Comparison of ENCODE assay signal across 26 cellular contexts in genomic region chr11:7532395-7532794, GRCh38. TPM values are rescaled to one million over a fixed set of nuclear protein-coding genes. Genes with fewer than 3 reads are reported as not detected.
DNase-seq lines count a peak whose midpoint lies in the region; ATAC-seq, FAIRE-seq and TF ChIP-seq lines count a peak whose summit lies in the region.
"Had no signal": no experiment of that assay in that cellular context is flagged by ENCODE, and none has a peak within 500 bp of the region (broad histone marks: within the 10 kb centered on the region; RNA-seq: fewer than 3 reads in every experiment).

No MANE protein-coding gene starts in this region.

- TF ChIP-seq EP300 in HepG2 (IDR thresholded peaks at IDR 0.05; ENCODE audit: low read depth in 2 of 2, low read length in 2 of 2) (no peak), HepG2 (CRISPR knock-in tag; IDR thresholded peaks at IDR 0.05; ENCODE audit: borderline replicate concordance) (no peak)

- no peaks in the 10 kb centered on the region for H3K36me3 ChIP-seq in liver (ENCODE audit: control insufficient read depth in 4 of 4, insufficient read depth in 3 of 4, low read depth in 1 of 4, low read length in 3 of 4)
- no peaks in the 10 kb centered on the region; a peak in 1 of 5 replicates for H3K36me3 ChIP-seq in HepG2 (replicated peaks in 1 of 2; ENCODE audit: control insufficient read depth in 1 of 2, insufficient read depth in 2 of 2, low read length in 2 of 2)
- H3K36me3 ChIP-seq in hepatocyte (replicated peaks; ENCODE audit: insufficient read depth, low read depth): no peaks in the 10 kb centered on the region
- peaks cover 25% of the 10 kb centered on the region for H3K36me3 ChIP-seq in endodermal cell (ENCODE audit: control insufficient read depth, insufficient read depth, low read length)
- H3K36me3 ChIP-seq: Peyer's patch had no signal

- H3K27me3 Mint-ChIP-seq in stimulated activated naive B cell treated with anti-CD40 and anti-IgM and Interleukin-4, amounts not matched to agents 10 μg/mL and 1 μg/mL and 100 μg/mL, for 72 hours: peaks cover 4 to 6% of the 10 kb centered on the region in 2 donors
- H3K27me3 Mint-ChIP-seq in endodermal cell (ENCODE audit: insufficient read depth): peaks cover 4% of the 10 kb centered on the region

- ATAC-seq in HepG2 (no peak), HG02588 (IDR thresholded peaks at IDR 0.05; ENCODE audit: unreplicated experiment) (no peak)
- no peak for ATAC-seq in stimulated activated naive B cell treated with anti-CD40 and anti-IgM and Interleukin-4, amounts not matched to agents 10 μg/mL and 1 μg/mL and 100 μg/mL, for 72 hours (replicated peaks)

- H3K9me3 Mint-ChIP-seq in stimulated activated naive B cell treated with anti-CD40 and anti-IgM and Interleukin-4, amounts not matched to agents 10 μg/mL and 1 μg/mL and 100 μg/mL, for 72 hours: peaks cover 4 to 5% of the 10 kb centered on the region in 2 donors
- H3K9me3 Mint-ChIP-seq in endodermal cell: no peaks in the 10 kb centered on the region
- H3K9me3 Mint-ChIP-seq: CD4-positive, CD25-positive, alpha-beta regulatory T cell had no signal

- H3K79me2 ChIP-seq in HepG2 (ENCODE audit: insufficient read depth, low read length): no peaks in the 10 kb centered on the region
- H3K79me2 ChIP-seq in hepatocyte: peaks cover 31% of the 10 kb centered on the region

- peak overlapping the region; percentile 60 for H3K27ac Mint-ChIP-seq in stimulated activated naive B cell treated with anti-CD40 and anti-IgM and Interleukin-4, amounts not matched to agents 10 μg/mL and 1 μg/mL and 100 μg/mL, for 72 hours
- no peak overlapping the region for H3K27ac Mint-ChIP-seq in endodermal cell
- H3K27ac Mint-ChIP-seq: CD4-positive, CD25-positive, alpha-beta regulatory T cell had no signal

- TF ChIP-seq RAD21 in liver (IDR thresholded peaks at IDR 0.05) (no peak), HepG2 (CRISPR knock-in tag; IDR thresholded peaks at IDR 0.05) (no peak)

- intact Hi-C loops in HepG2 (cut with micrococcal nuclease; ENCODE audit: unreplicated experiment): no loop called here

- no peak overlapping the region for H3K4me2 ChIP-seq in HepG2 (ENCODE audit: low read depth, low read length)
- H3K4me2 ChIP-seq in hepatocyte: no peak overlapping the region

- DNase-seq in HepG2 (ENCODE audit: low spot score): no peak
- DNase-seq in hepatocyte (ENCODE audit: low spot score): no peak
- DNase-seq in stimulated activated naive B cell treated with anti-CD40 and anti-IgM and Interleukin-4, amounts not matched to agents 10 μg/mL and 1 μg/mL and 100 μg/mL, for 72 hours: no peak
- no peak for DNase-seq in endodermal cell
- no peak for DNase-seq in HUDEP-2 (lab: John Stamatoyannopoulos, UW; ENCODE audit: unreplicated experiment in 76 of 76)
- DNase-seq: 8988T; ACHN; CD4-positive, CD25-positive, alpha-beta regulatory T cell; DND-41; KBM-7; MV-4-11; NCI-H1105 treated with DMSO at 0.1 percent for 48 hours; NCI-H146; NCI-H1930; NCI-H2107; NCI-H526; OCI-M1; Peyer's patch; SIG-M5 had no signal

- H3K4me3 Mint-ChIP-seq in stimulated activated naive B cell treated with anti-CD40 and anti-IgM and Interleukin-4, amounts not matched to agents 10 μg/mL and 1 μg/mL and 100 μg/mL, for 72 hours: no peak overlapping the region
- no peak overlapping the region for H3K4me3 Mint-ChIP-seq in endodermal cell
- H3K4me3 Mint-ChIP-seq: CD4-positive, CD25-positive, alpha-beta regulatory T cell had no signal

- 60% methylated on average over 5 of the region's 5 CpGs for WGBS in liver
- no CpG with 5 or more reads among the region's 5 CpGs for WGBS in HepG2 (ENCODE audit: low lambda C conversion rate)
- 74% methylated on average over 5 of the region's 5 CpGs for WGBS in hepatocyte (ENCODE audit: low lambda C conversion rate, missing lambda C conversion rate)
- 82 to 88% methylated on average over 5 of the region's 5 CpGs for whole genome bisulfite sequencing in endodermal cell (ENCODE audit: insufficient coverage in 1 of 2, insufficient read length in 1 of 2), 2 experiments

- peaks cover 26 to 57% of the 10 kb centered on the region in 2 donors for H3K36me3 Mint-ChIP-seq in stimulated activated naive B cell treated with anti-CD40 and anti-IgM and Interleukin-4, amounts not matched to agents 10 μg/mL and 1 μg/mL and 100 μg/mL, for 72 hours
- H3K36me3 Mint-ChIP-seq in endodermal cell (ENCODE audit: low read depth): no peaks in the 10 kb centered on the region

- CTCF ChIA-PET in HepG2 (lab: Yijun Ruan, JAX; ENCODE audit: low intra/inter-chr PET ratio, low total read pairs): no interaction called here

- no peak overlapping the region for H2AFZ ChIP-seq in HepG2 (ENCODE audit: low read length)
- no peak overlapping the region for H2AFZ ChIP-seq in hepatocyte

- H3K4me1 ChIP-seq in liver (ENCODE audit: control insufficient read depth in 4 of 4, insufficient read depth in 4 of 4, low read length in 3 of 4): peaks cover 6 to 51% (median 26%) of the 10 kb centered on the region in 4 donors
- H3K4me1 ChIP-seq in HepG2 (ENCODE audit: insufficient read depth, low read length): 0 out of 2 replicates have a peak, but pooled peaks cover 16% of the 10 kb centered on the region
- H3K4me1 ChIP-seq in hepatocyte (ENCODE audit: insufficient read depth): peaks cover 11% of the 10 kb centered on the region
- H3K4me1 ChIP-seq in endodermal cell (ENCODE audit: control insufficient read depth, insufficient read depth, low read length): no peaks in the 10 kb centered on the region

- peak overlapping the region; percentile 10 to 52 for H3K27ac ChIP-seq in liver (ENCODE audit: low read depth in 1 of 2, low read length in 2 of 2)
- H3K27ac ChIP-seq in HepG2 (ENCODE audit: extremely low read length, insufficient read depth, low read length): no peak overlapping the region
- peak overlapping the region; percentile 8 for H3K27ac ChIP-seq in hepatocyte
- H3K27ac ChIP-seq in endodermal cell (ENCODE audit: low read depth, low read length): no peak overlapping the region
- H3K27ac ChIP-seq: Peyer's patch, SK-N-MC had no signal

- no peak for TF ChIP-seq POLR2A in HepG2 (IDR thresholded peaks at IDR 0.05; ENCODE audit: insufficient read depth in 1 of 2, low read depth in 2 of 2, low read length in 2 of 2)

- H3K9ac ChIP-seq in liver (ENCODE audit: low read depth in 1 of 2, low read length in 2 of 2): peak overlapping the region in 1 of 2 donors; percentile 14
- H3K9ac ChIP-seq in HepG2 (ENCODE audit: insufficient read depth, low read depth, low read length): no peak overlapping the region
- no peak overlapping the region for H3K9ac ChIP-seq in endodermal cell (ENCODE audit: extremely low read depth, low read length, poor library complexity, severe bottlenecking)

- peaks cover 69 to 87% of the 10 kb centered on the region in 2 donors for H3K4me1 Mint-ChIP-seq in stimulated activated naive B cell treated with anti-CD40 and anti-IgM and Interleukin-4, amounts not matched to agents 10 μg/mL and 1 μg/mL and 100 μg/mL, for 72 hours
- H3K4me1 Mint-ChIP-seq in endodermal cell: peaks cover 2% of the 10 kb centered on the region

- POLR2A ChIA-PET in HepG2 (lab: Yijun Ruan, JAX): interaction anchor here (1.9 kb wide), 1 partner anchor 17 kb away, joined by 5 read pairs; no protein-coding TSS in a partner anchor

- H4K20me1 ChIP-seq in HepG2 (ENCODE audit: insufficient read depth, low read length) (no peaks in the 10 kb centered on the region), hepatocyte (ENCODE audit: insufficient read depth, poor library complexity, severe bottlenecking) (no peaks in the 10 kb centered on the region)

- TF ChIP-seq CTCF in liver (IDR thresholded peaks at IDR 0.05; ENCODE audit: low read depth, low read length, missing input control) (no peak), HepG2 (CRISPR knock-in tag; IDR thresholded peaks at IDR 0.05) (no peak), hepatocyte (IDR thresholded peaks at IDR 0.05; ENCODE audit: poor library complexity) (no peak), endodermal cell (conservative IDR thresholded peaks at IDR 0.05) (no peak)

- H3K9me2 ChIP-seq in hepatocyte (replicated peaks; ENCODE audit: insufficient read depth): no peaks in the 10 kb centered on the region

- in situ Hi-C loops in HepG2 (cut with HindIII; ENCODE audit: extremely low pct_ligation_motif_present, low pct_unique_long_range_greater_than_20kb): no loop called here

- no peak for FAIRE-seq in HepG2 (lab: Jason Lieb, UNC)
- FAIRE-seq: H54 had no signal

- H3K27me3 ChIP-seq in liver (ENCODE audit: control insufficient read depth in 4 of 4, insufficient read depth in 4 of 4, low read length in 3 of 4): no peaks in the 10 kb centered on the region
- no peaks in the 10 kb centered on the region for H3K27me3 ChIP-seq in HepG2 (ENCODE audit: control insufficient read depth in 1 of 2, insufficient read depth in 2 of 2, low read length in 2 of 2)
- no peaks in the 10 kb centered on the region for H3K27me3 ChIP-seq in hepatocyte
- no peaks in the 10 kb centered on the region for H3K27me3 ChIP-seq in endodermal cell (ENCODE audit: control insufficient read depth, insufficient read depth, low read length, poor library complexity, severe bottlenecking)
- H3K27me3 ChIP-seq: Peyer's patch had no signal

- no peak overlapping the region for H3K4me3 ChIP-seq in liver (ENCODE audit: low read depth in 1 of 3, low read length in 3 of 3)
- no peak overlapping the region for H3K4me3 ChIP-seq in HepG2 (replicated peaks in 1 of 3; ENCODE audit: insufficient read depth in 1 of 3, low read depth in 2 of 3, low read length in 3 of 3)
- no peak overlapping the region for H3K4me3 ChIP-seq in hepatocyte
- no peak overlapping the region for H3K4me3 ChIP-seq in endodermal cell (ENCODE audit: low read length)
- H3K4me3 ChIP-seq: Peyer's patch, SK-N-MC had no signal

- no TSS peak for BruUV-seq in HepG2 (replicated peaks; lab: Mats Ljungman, UMichigan)

- no peaks in the 10 kb centered on the region for H3K9me3 ChIP-seq in liver (ENCODE audit: control insufficient read depth in 4 of 4, low read length in 3 of 4)
- H3K9me3 ChIP-seq in HepG2 (ENCODE audit: low read length): no peaks in the 10 kb centered on the region
- no peaks in the 10 kb centered on the region for H3K9me3 ChIP-seq in hepatocyte (ENCODE audit: low read depth)
- no peaks in the 10 kb centered on the region for H3K9me3 ChIP-seq in endodermal cell (ENCODE audit: control insufficient read depth, low read length)
- H3K9me3 ChIP-seq: Peyer's patch had no signal

RNA-seq across cellular contexts. Expression of gene PPFIBP2, which starts 18.6 kb away (rescaled TPM):
- 10 to 100 TPM; 23.1 to 80.0 TPM for total RNA-seq in liver
- polyA plus RNA-seq in liver: 10 to 100 TPM; 19.6 to 23.3 TPM
- 15.0 and 15.8 TPM in 2 replicates for total RNA-seq in HepG2 (2016; rRNA removed; fragmentation: Illumina TruSeq; extraction: Trizol)
- 10.1 and 10.8 TPM in 2 replicates for total RNA-seq in HepG2 (2016; cell fraction: cytosol; rRNA removed; fragmentation: Illumina TruSeq; extraction: Trizol; ENCODE audit: low read depth)
- 15.1 and 19.3 TPM in 2 replicates for total RNA-seq in HepG2 (2016; cell fraction: insoluble cytoplasmic fraction; rRNA removed; fragmentation: Illumina TruSeq; extraction: Trizol)
- total RNA-seq in HepG2 (2016; cell fraction: membrane; rRNA removed; fragmentation: Illumina TruSeq; extraction: Trizol): 9.3 and 12.0 TPM in 2 replicates
- total RNA-seq in HepG2 (2016; cell fraction: nucleus; rRNA removed; fragmentation: Illumina TruSeq; extraction: Trizol): 22.7 and 24.0 TPM in 2 replicates
- polyA plus RNA-seq in HepG2 (2011; rRNA removed): 41.6 and 52.5 TPM in 2 replicates
- polyA plus RNA-seq in HepG2 (2011; cell fraction: cytosol; rRNA removed): 21.9 and 27.8 TPM in 2 replicates
- polyA plus RNA-seq in HepG2 (2011; cell fraction: nucleus; rRNA removed): 94.0 and 96.1 TPM in 2 replicates
- 27.5 and 36.7 TPM in 2 replicates for polyA plus RNA-seq in HepG2 (2012)
- polyA plus RNA-seq in HepG2 (2016; cell fraction: cytosol; fragmentation: Illumina TruSeq; extraction: Trizol; ENCODE audit: low read depth): 2.4 and 2.9 TPM in 2 replicates
- 9.9 and 13.6 TPM in 2 replicates for polyA plus RNA-seq in HepG2 (2016; cell fraction: insoluble cytoplasmic fraction; fragmentation: Illumina TruSeq; extraction: Trizol; ENCODE audit: low read depth)
- polyA plus RNA-seq in HepG2 (2016; cell fraction: membrane; fragmentation: Illumina TruSeq; extraction: Trizol; ENCODE audit: low read depth): 4.7 and 5.9 TPM in 2 replicates
- polyA plus RNA-seq in HepG2 (2016; cell fraction: nucleus; fragmentation: Illumina TruSeq; extraction: Trizol; ENCODE audit: insufficient read depth, low read depth): 17.2 and 18.8 TPM in 2 replicates
- polyA minus RNA-seq in HepG2 (2011; rRNA and poly(A)+ RNA removed; ENCODE audit: low replicate concordance): 32.4 and 88.1 TPM in 2 replicates
- polyA minus RNA-seq in HepG2 (2011; cell fraction: cytosol; rRNA and poly(A)+ RNA removed): 34.5 and 36.9 TPM in 2 replicates
- polyA minus RNA-seq in HepG2 (2011; cell fraction: nucleus; rRNA and poly(A)+ RNA removed): 174 and 179 TPM in 2 replicates
- 55.8 and 58.6 TPM in 2 replicates for total RNA-seq in hepatocyte
- 33.9 and 43.6 TPM in 2 replicates for polyA plus RNA-seq in hepatocyte
- total RNA-seq in endodermal cell: 100 to 1,000 TPM; 149 to 195 TPM
- polyA plus RNA-seq in endodermal cell (2013, experiment 1 of 2): 23.6 TPM
- 16.9 TPM for polyA plus RNA-seq in endodermal cell (2013, experiment 2 of 2)

RNA-seq across cellular contexts. Expression of gene OLFML1, which starts 47.1 kb away (rescaled TPM):
- 1 to 10 TPM; 2.8 TPM for total RNA-seq in liver
- 1 to 10 TPM; 2.9 to 4.2 TPM for polyA plus RNA-seq in liver
- total RNA-seq in HepG2 (2016; rRNA removed; fragmentation: Illumina TruSeq; extraction: Trizol): 0.69 and 0.89 TPM in 2 replicates
- 0.35 and 0.40 TPM in 2 replicates for total RNA-seq in HepG2 (2016; cell fraction: cytosol; rRNA removed; fragmentation: Illumina TruSeq; extraction: Trizol; ENCODE audit: low read depth)
- 0.82 and 0.86 TPM in 2 replicates for total RNA-seq in HepG2 (2016; cell fraction: insoluble cytoplasmic fraction; rRNA removed; fragmentation: Illumina TruSeq; extraction: Trizol)
- total RNA-seq in HepG2 (2016; cell fraction: membrane; rRNA removed; fragmentation: Illumina TruSeq; extraction: Trizol): 0.34 and 0.40 TPM in 2 replicates
- 1.2 and 1.8 TPM in 2 replicates for total RNA-seq in HepG2 (2016; cell fraction: nucleus; rRNA removed; fragmentation: Illumina TruSeq; extraction: Trizol)
- 0.71 and 0.90 TPM in 2 replicates for polyA plus RNA-seq in HepG2 (2011; rRNA removed)
- polyA plus RNA-seq in HepG2 (2011; cell fraction: cytosol; rRNA removed): 0.81 and 0.97 TPM in 2 replicates
- polyA plus RNA-seq in HepG2 (2011; cell fraction: nucleus; rRNA removed): 0.11 and 0.23 TPM in 2 replicates
- polyA plus RNA-seq in HepG2 (2012): 0.67 and 2.1 TPM in 2 replicates
- polyA plus RNA-seq in HepG2 (2016; cell fraction: cytosol; fragmentation: Illumina TruSeq; extraction: Trizol; ENCODE audit: low read depth): 0.12 and 0.19 TPM in 2 replicates
- polyA plus RNA-seq in HepG2 (2016; cell fraction: insoluble cytoplasmic fraction; fragmentation: Illumina TruSeq; extraction: Trizol; ENCODE audit: low read depth): 1.1 and 1.3 TPM in 2 replicates
- 0.26 and 0.30 TPM in 2 replicates for polyA plus RNA-seq in HepG2 (2016; cell fraction: membrane; fragmentation: Illumina TruSeq; extraction: Trizol; ENCODE audit: low read depth)
- 1.5 and 2.6 TPM in 2 replicates for polyA plus RNA-seq in HepG2 (2016; cell fraction: nucleus; fragmentation: Illumina TruSeq; extraction: Trizol; ENCODE audit: insufficient read depth, low read depth)
- polyA minus RNA-seq in HepG2 (2011; rRNA and poly(A)+ RNA removed; ENCODE audit: low replicate concordance): 1.1 and 4.7 TPM in 2 replicates
- polyA minus RNA-seq in HepG2 (2011; cell fraction: cytosol; rRNA and poly(A)+ RNA removed): 0.30 and 0.88 TPM in 2 replicates
- polyA minus RNA-seq in HepG2 (2011; cell fraction: nucleus; rRNA and poly(A)+ RNA removed): 0.64 and 0.75 TPM in 2 replicates
- total RNA-seq in hepatocyte: 9.3 and 11.4 TPM in 2 replicates
- 8.2 and 10.9 TPM in 2 replicates for polyA plus RNA-seq in hepatocyte
- 1 to 10 TPM in 1 of 2 donors, under 1 TPM in 1; 0.81 to 1.5 TPM for total RNA-seq in endodermal cell
- 0.75 TPM for polyA plus RNA-seq in endodermal cell (2013, experiment 1 of 2)
- 0.66 TPM for polyA plus RNA-seq in endodermal cell (2013, experiment 2 of 2)
- total RNA-seq: CD4-positive, CD25-positive, alpha-beta regulatory T cell; HT1080; LHCN-M2; MCF 10A had no signal

Comparison
In these comparisons a context has a peak if more than half of its experiments do, and no peak if none do; other contexts are left out.
1. H3K27ac ChIP-seq: peak in liver (2 of 2) and hepatocyte (single experiment); none in HepG2 (single experiment) and endodermal cell (single experiment).